13 cellular contexts compared by ENCODE assay signal in the genomic region with DNA sequence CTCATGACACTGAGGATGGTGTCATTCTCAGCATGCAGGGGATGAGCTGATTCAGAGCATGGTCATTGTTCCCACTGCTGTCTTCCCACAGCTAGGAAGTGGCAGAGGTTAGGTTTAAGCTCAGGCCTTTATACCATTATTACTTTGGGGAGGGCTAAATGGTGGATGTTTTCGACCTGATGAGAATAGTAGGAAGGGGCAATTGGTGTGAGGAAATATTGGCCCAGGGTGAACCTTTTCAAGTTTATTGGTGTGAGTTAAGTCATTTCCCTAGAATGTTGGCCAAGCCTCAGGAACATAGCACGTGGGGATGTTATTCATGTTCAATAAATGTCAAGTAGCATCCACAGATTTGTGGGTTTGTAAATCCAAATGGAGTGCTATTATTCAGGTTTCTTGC. TPM values are rescaled to one million over a fixed set of nuclear protein-coding genes. Genes with fewer than 3 reads are reported as not detected.
DNase-seq lines count a peak whose midpoint lies in the region; ATAC-seq and TF ChIP-seq lines count a peak whose summit lies in the region.
"Had no signal": no experiment of that assay in that cellular context is flagged by ENCODE, and none has a peak within 500 bp of the region (broad histone marks: within the 10 kb centered on the region; RNA-seq: fewer than 3 reads in every experiment).

No MANE protein-coding gene starts in this region.

- H3K27me3 Mint-ChIP-seq in activated naive CD4-positive, alpha-beta T cell treated with anti-CD3 and anti-CD28 coated beads, Interleukin-2, amount 10 ng/mL, durations not matched to agents 7 days and 5 days = no peaks in the 10 kb centered on the region
- H3K27me3 Mint-ChIP-seq: stimulated activated naive B cell treated with anti-CD40 and anti-IgM and Interleukin-4, amounts not matched to agents 10 μg/mL and 1 μg/mL and 100 μg/mL, for 72 hours had no signal

- 18 to 53% methylated on average over 2 of the region's 2 CpGs for WGBS in sigmoid colon, 2 donors

- H3K36me3 ChIP-seq in SJSA1 (no peaks in the 10 kb centered on the region), sigmoid colon (no peaks in the 10 kb centered on the region)

- no peak overlapping the region for H3K4me3 Mint-ChIP-seq in activated naive CD4-positive, alpha-beta T cell treated with anti-CD3 and anti-CD28 coated beads, Interleukin-2, amount 10 ng/mL, durations not matched to agents 7 days and 5 days
- H3K4me3 Mint-ChIP-seq: stimulated activated naive B cell treated with anti-CD40 and anti-IgM and Interleukin-4, amounts not matched to agents 10 μg/mL and 1 μg/mL and 100 μg/mL, for 72 hours had no signal

- TF ChIP-seq POLR2A in sigmoid colon (IDR thresholded peaks at IDR 0.05) = no peak

- peaks cover 3% of the 10 kb centered on the region for H3K36me3 Mint-ChIP-seq in activated naive CD4-positive, alpha-beta T cell treated with anti-CD3 and anti-CD28 coated beads, Interleukin-2, amount 10 ng/mL, durations not matched to agents 7 days and 5 days
- H3K36me3 Mint-ChIP-seq: stimulated activated naive B cell treated with anti-CD40 and anti-IgM and Interleukin-4, amounts not matched to agents 10 μg/mL and 1 μg/mL and 100 μg/mL, for 72 hours had no signal

- intact Hi-C loops in sigmoid colon (cut with DNase I) = loop anchor here (5.0 kb wide), 1 partner anchor 58 kb away; a partner anchor contains a TSS

- peaks cover 77% of the 10 kb centered on the region for H3K4me1 ChIP-seq in SJSA1 (replicated peaks)
- H3K4me1 ChIP-seq in sigmoid colon = peaks cover 0 to 75% (median 62%) of the 10 kb centered on the region in 4 donors

- TF ChIP-seq EP300 in sigmoid colon (IDR thresholded peaks at IDR 0.05) = peak in 3 of 4 donors; percentile 63 to 92 (median 88)

- H3K4me3 ChIP-seq in SJSA1 = no peak overlapping the region
- no peak overlapping the region for H3K4me3 ChIP-seq in sigmoid colon

- H3K27ac Mint-ChIP-seq in activated naive CD4-positive, alpha-beta T cell treated with anti-CD3 and anti-CD28 coated beads, Interleukin-2, amount 10 ng/mL, durations not matched to agents 7 days and 5 days = no peak overlapping the region
- H3K27ac Mint-ChIP-seq: stimulated activated naive B cell treated with anti-CD40 and anti-IgM and Interleukin-4, amounts not matched to agents 10 μg/mL and 1 μg/mL and 100 μg/mL, for 72 hours had no signal

- ATAC-seq in GM19328 (IDR thresholded peaks at IDR 0.05; ENCODE audit: unreplicated experiment) (no peak), HG03175 (IDR thresholded peaks at IDR 0.05; ENCODE audit: unreplicated experiment) (no peak)
- ATAC-seq: stimulated activated naive B cell treated with anti-CD40 and anti-IgM and Interleukin-4, amounts not matched to agents 10 μg/mL and 1 μg/mL and 100 μg/mL, for 72 hours had no signal

- peaks cover 24% of the 10 kb centered on the region for H3K4me1 Mint-ChIP-seq in activated naive CD4-positive, alpha-beta T cell treated with anti-CD3 and anti-CD28 coated beads, Interleukin-2, amount 10 ng/mL, durations not matched to agents 7 days and 5 days

- CTCF ChIA-PET in activated naive CD4-positive, alpha-beta T cell treated with anti-CD3 and anti-CD28 coated beads, Interleukin-2, amount 10 ng/mL, durations not matched to agents 7 days and 5 days (lab: Charles Lee) = interaction anchor here (1.2 to 1.5 kb wide), 2 partner anchors 37 to 117 kb away, joined by 3 to 5 read pairs; no protein-coding TSS in a partner anchor

- no peak for TF ChIP-seq CTCF in sigmoid colon (IDR thresholded peaks at IDR 0.05)

- H3K9me3 ChIP-seq in SJSA1 (replicated peaks) = no peaks in the 10 kb centered on the region
- H3K9me3 ChIP-seq in sigmoid colon = no peaks in the 10 kb centered on the region

- no peaks in the 10 kb centered on the region for H3K27me3 ChIP-seq in SJSA1 (replicated peaks)
- no peaks in the 10 kb centered on the region for H3K27me3 ChIP-seq in sigmoid colon

- H3K27ac ChIP-seq in SJSA1 (peak overlapping the region; percentile 46; the same call in 1 of the 2 replicates), sigmoid colon (peak overlapping the region in 3 of 4 donors; percentile 17 to 50 (median 20))
- H3K27ac ChIP-seq: C4-2B had no signal

- peak; percentile 69 for DNase-seq in ELR (ENCODE audit: low read depth)
- DNase-seq in SJSA1 (ENCODE audit: low read depth in 1 of 2, low spot score in 2 of 2) = no peak
- DNase-seq in glomerular visceral epithelial cell (ENCODE audit: extremely low spot score) = peak; percentile 34
- no peak for DNase-seq in sigmoid colon
- DNase-seq in NCI-H1417 (lab: John Stamatoyannopoulos, UW) = no peak
- DNase-seq in activated naive CD4-positive, alpha-beta T cell treated with anti-CD3 and anti-CD28 coated beads, Interleukin-2, amount 10 ng/mL, durations not matched to agents 7 days and 5 days = no peak
- DNase-seq: activated T-cell treated with anti-CD3 and anti-CD28 coated beads for 4 hours; amniotic stem cell; NCI-H2227 treated with DMSO at 0.1 percent for 48 hours; stimulated activated naive B cell treated with anti-CD40 and anti-IgM and Interleukin-4, amounts not matched to agents 10 μg/mL and 1 μg/mL and 100 μg/mL, for 72 hours had no signal

- no peaks in the 10 kb centered on the region for H3K9me3 Mint-ChIP-seq in activated naive CD4-positive, alpha-beta T cell treated with anti-CD3 and anti-CD28 coated beads, Interleukin-2, amount 10 ng/mL, durations not matched to agents 7 days and 5 days
- H3K9me3 Mint-ChIP-seq: stimulated activated naive B cell treated with anti-CD40 and anti-IgM and Interleukin-4, amounts not matched to agents 10 μg/mL and 1 μg/mL and 100 μg/mL, for 72 hours had no signal

RNA-seq across cellular contexts. Expression of a gene that starts 59.6 kb away (rescaled TPM):
- 7.6 and 10.2 TPM in 2 replicates for total RNA-seq in SJSA1 (2014; rRNA removed; shearing (Covaris generic))
- 10 to 100 TPM; 13.3 to 25.5 (median 21.7) TPM for total RNA-seq in sigmoid colon
- 10 to 100 TPM in 1 of 3 donors, 1 to 10 TPM in 2; 5.4 to 19.1 (median 9.0) TPM for polyA plus RNA-seq in sigmoid colon

Comparison
In these comparisons a context has a peak if more than half of its experiments do, and no peak if none do; other contexts are left out.
1. DNase-seq: peak in ELR (single experiment) and glomerular visceral epithelial cell (single experiment); none in SJSA1 (0 of 2), sigmoid colon (single experiment), NCI-H1417 (0 of 3) and activated naive CD4-positive, alpha-beta T cell treated with anti-CD3 and anti-CD28 coated beads, Interleukin-2, amount 10 ng/mL, durations not matched to agents 7 days and 5 days (single experiment).